ENCODE assay signal across 8 cellular contexts in the genomic region with DNA sequence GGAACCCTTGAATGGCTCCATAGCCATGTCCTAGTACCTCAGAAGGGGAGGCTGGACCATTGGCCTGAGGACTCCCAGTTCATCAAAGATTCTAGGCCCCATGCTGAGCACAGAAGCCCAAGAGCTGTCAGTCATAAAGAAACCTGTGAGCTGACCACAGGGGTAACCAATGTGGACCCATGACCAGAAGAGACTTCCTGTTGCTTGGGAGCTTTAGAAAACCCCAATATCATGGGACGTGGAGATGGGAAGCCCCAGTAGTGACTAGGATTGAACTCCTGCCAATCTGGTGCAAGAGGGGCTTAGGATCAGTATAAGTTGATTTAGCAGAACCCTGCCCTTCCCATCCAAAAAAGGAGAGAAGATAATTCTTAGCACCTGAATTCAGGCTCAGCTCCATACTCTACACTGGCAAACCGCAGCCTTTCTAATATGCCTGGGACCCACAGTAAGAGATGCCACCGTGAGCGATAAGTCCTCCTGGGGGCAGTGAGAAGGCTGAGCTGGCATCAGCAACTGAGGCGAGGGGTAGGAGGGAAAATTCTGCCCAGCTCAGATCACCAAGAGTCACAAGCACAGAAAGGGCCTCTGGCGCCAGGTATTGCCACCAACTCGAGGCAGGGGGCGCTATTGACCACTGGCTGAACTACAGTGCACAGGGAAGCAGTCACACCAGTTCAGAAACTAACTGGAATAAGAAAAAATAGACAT.
DNase-seq lines count a peak whose midpoint lies in the region; ATAC-seq and TF ChIP-seq lines count a peak whose summit lies in the region.

No MANE protein-coding gene starts in this region.

- H3K9me3 Mint-ChIP-seq in activated T-cell treated with anti-CD3 and anti-CD28 coated beads, Interleukin-2, amount 50 U/mL, for 4 hours = no peaks in the 10 kb centered on the region

- DNase-seq in activated T-cell treated with anti-CD3 and anti-CD28 coated beads for 48 hours (ENCODE audit: low read depth) (peak; percentile 55), SK-MEL-5 (ENCODE audit: low read depth, low spot score) (peak; percentile 67), foreskin fibroblast (peak; percentile 16 to 58), ureter (ENCODE audit: low spot score) (no peak)
- no peak for DNase-seq in activated T-cell treated with anti-CD3 and anti-CD28 coated beads, Interleukin-2, amount 50 U/mL, for 4 hours
- peak; percentile 20 to 39 (median 23) for DNase-seq in stimulated activated CD4-positive, alpha-beta T cell treated with anti-CD3 and anti-CD28 coated beads, TNF-alpha, amount 100 ng/mL, for 48 hours (ENCODE audit: low read depth in 3 of 3)

- peak; percentile 27 for TF ChIP-seq CTCF in foreskin fibroblast (IDR thresholded peaks at IDR 0.05; ENCODE audit: low read depth, low read length)

- H3K27me3 Mint-ChIP-seq in activated T-cell treated with anti-CD3 and anti-CD28 coated beads, Interleukin-2, amount 50 U/mL, for 4 hours (ENCODE audit: low read depth) = peaks cover 2% of the 10 kb centered on the region

- in situ Hi-C loops in SK-MEL-5 (cut with HindIII; ENCODE audit: low pct_unique_long_range_greater_than_20kb, low sequenced_read_pairs) = no loop called here

- H3K4me3 ChIP-seq in foreskin fibroblast (ENCODE audit: low read depth in 1 of 2, low read length in 2 of 2) = no peak overlapping the region

- no peak overlapping the region for H3K4me3 Mint-ChIP-seq in activated T-cell treated with anti-CD3 and anti-CD28 coated beads, Interleukin-2, amount 50 U/mL, for 4 hours

- ATAC-seq in activated T-cell treated with anti-CD3 and anti-CD28 coated beads, Interleukin-2, amount 50 U/mL, for 4 hours = no peak
- ATAC-seq in GM21528 (IDR thresholded peaks at IDR 0.05; ENCODE audit: low FRiP score, unreplicated experiment) = peak; percentile 76
- peak; percentile 85 for ATAC-seq in HG03575 (IDR thresholded peaks at IDR 0.05; ENCODE audit: extremely low read depth, insufficient number of reproducible peaks, low FRiP score, unreplicated experiment)

- no peaks in the 10 kb centered on the region for H3K4me1 Mint-ChIP-seq in activated T-cell treated with anti-CD3 and anti-CD28 coated beads, Interleukin-2, amount 50 U/mL, for 4 hours (ENCODE audit: low read depth)

- no peaks in the 10 kb centered on the region for H3K36me3 Mint-ChIP-seq in activated T-cell treated with anti-CD3 and anti-CD28 coated beads, Interleukin-2, amount 50 U/mL, for 4 hours (ENCODE audit: insufficient read depth)

Comparison
In these comparisons a context has a peak if more than half of its experiments do, and no peak if none do; other contexts are left out.
1. DNase-seq: peak in activated T-cell treated with anti-CD3 and anti-CD28 coated beads for 48 hours (single experiment), SK-MEL-5 (single experiment), foreskin fibroblast (2 of 2) and stimulated activated CD4-positive, alpha-beta T cell treated with anti-CD3 and anti-CD28 coated beads, TNF-alpha, amount 100 ng/mL, for 48 hours (3 of 3); none in activated T-cell treated with anti-CD3 and anti-CD28 coated beads, Interleukin-2, amount 50 U/mL, for 4 hours (single experiment) and ureter (single experiment).
2. ATAC-seq: peak in GM21528 (single experiment) and HG03575 (single experiment); none in activated T-cell treated with anti-CD3 and anti-CD28 coated beads, Interleukin-2, amount 50 U/mL, for 4 hours (0 of 2).